Comparison of ENCODE assay signal across 23 cellular contexts in the genomic region with DNA sequence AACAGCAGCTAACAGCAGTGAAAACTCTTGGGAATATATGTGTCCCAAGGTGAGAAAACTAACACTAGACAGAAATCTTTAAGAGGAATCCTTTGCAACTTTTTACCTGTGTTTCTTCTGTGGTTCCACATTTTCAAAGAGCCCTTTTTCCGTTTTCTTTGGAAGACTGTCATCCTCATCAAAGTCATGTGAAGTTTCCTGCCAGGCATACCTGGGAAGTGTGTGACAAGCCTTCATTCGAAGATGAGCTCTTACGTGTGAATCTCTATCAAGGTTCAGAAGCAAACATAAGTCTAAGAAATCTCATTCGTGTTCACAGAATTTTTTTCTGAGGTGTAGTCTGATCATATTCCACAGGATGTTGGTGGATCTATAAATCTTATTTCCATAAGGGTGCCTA.
"Had no signal": no experiment of that assay in that cellular context is flagged by ENCODE, and none has a peak within 500 bp of the region (broad histone marks: within the 10 kb centered on the region; RNA-seq: fewer than 3 reads in every experiment).

No MANE protein-coding gene starts in this region.

- H3K36me3 ChIP-seq: colonic mucosa, esophagus muscularis mucosa, esophagus squamous epithelium, gastrocnemius medialis, gastroesophageal sphincter, heart left ventricle, heart right ventricle had no signal

- H3K27me3 ChIP-seq: colonic mucosa, gastrocnemius medialis, heart left ventricle had no signal

- DNase-seq: colonic mucosa; cortex of kidney; dermis blood vessel endothelial cell; dorsolateral prefrontal cortex; effector CD4-positive, alpha-beta T cell; effector CD8-positive, alpha-beta T cell; effector memory CD4-positive, alpha-beta T cell; effector memory CD8-positive, alpha-beta T cell; endodermal cell; erythroblast; esophagus squamous epithelium; foreskin fibroblast; foreskin keratinocyte; foreskin melanocyte; gastrocnemius medialis; glutamatergic neuron; head of caudate nucleus; heart left ventricle; heart right ventricle had no signal

- H3K4me1 ChIP-seq: colonic mucosa, esophagus squamous epithelium, foreskin keratinocyte, gastrocnemius medialis, gastroesophageal sphincter had no signal

- H3K9me3 ChIP-seq: colonic mucosa, esophagus muscularis mucosa, esophagus squamous epithelium, gastrocnemius medialis, gastroesophageal sphincter, heart left ventricle, heart right ventricle had no signal

- H3K27ac ChIP-seq: colonic mucosa, coronary artery, dorsolateral prefrontal cortex, epithelial cell of prostate, esophagus muscularis mucosa, esophagus squamous epithelium, foreskin keratinocyte, gastrocnemius medialis, gastroesophageal sphincter, heart left ventricle, heart right ventricle had no signal

- H3K4me3 ChIP-seq: colonic mucosa, coronary artery, dorsolateral prefrontal cortex, esophagus muscularis mucosa, esophagus squamous epithelium, gastrocnemius medialis, gastroesophageal sphincter, heart left ventricle, heart right ventricle had no signal
